1 cellular context compared by ENCODE assay signal in genomic region chr14:72754949-72755348, GRCh38.
TF ChIP-seq lines count a peak whose summit lies in the region.

No MANE protein-coding gene starts in this region.

TF ChIP-seq in SK-N-SH, 30 proteins besides CTCF, POLR2A, EP300 and RAD21 (continued from another document):
- TF ChIP-seq, protein P1, sequence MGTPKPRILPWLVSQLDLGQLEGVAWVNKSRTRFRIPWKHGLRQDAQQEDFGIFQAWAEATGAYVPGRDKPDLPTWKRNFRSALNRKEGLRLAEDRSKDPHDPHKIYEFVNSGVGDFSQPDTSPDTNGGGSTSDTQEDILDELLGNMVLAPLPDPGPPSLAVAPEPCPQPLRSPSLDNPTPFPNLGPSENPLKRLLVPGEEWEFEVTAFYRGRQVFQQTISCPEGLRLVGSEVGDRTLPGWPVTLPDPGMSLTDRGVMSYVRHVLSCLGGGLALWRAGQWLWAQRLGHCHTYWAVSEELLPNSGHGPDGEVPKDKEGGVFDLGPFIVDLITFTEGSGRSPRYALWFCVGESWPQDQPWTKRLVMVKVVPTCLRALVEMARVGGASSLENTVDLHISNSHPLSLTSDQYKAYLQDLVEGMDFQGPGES (IDR thresholded peaks at IDR 0.05; ENCODE audit: low read depth, low read length), result no peak
- no peak for TF ChIP-seq YY1 (IDR thresholded peaks at IDR 0.05; ENCODE audit: low read depth)
TF ChIP-seq in SK-N-SH: peak in this region for 0.
